1 cellular context compared by ENCODE assay signal in the genomic region with DNA sequence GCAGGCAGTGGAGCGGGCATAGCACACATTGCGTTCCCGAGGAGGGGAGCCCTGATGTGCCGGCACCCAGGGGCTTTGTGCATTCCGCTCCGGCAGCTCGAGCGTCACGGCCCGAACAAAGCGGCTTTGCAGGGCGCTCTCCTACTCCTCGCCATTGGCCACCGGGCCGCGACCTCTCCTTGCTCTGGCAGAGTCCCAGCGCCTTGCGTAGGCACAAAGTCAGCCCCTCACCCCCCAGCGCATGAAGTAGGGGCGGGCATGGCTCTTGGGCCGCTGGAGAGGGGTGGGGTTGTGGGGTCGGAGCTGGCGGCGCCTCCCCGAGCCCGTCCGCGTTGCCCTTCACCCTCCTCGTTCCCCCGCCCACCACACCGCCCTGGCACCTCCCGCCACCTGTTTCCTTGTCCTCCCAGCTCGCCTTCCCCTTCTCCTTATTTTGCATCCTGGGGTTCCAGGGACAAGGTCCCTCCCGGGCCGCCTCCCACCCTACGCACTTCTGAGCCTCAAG.
TF ChIP-seq lines count a peak whose summit lies in the region.

No MANE protein-coding gene starts in this region.

TF ChIP-seq in IMR-90, 13 proteins besides CTCF, POLR2A, EP300 and RAD21:
- no peak for TF ChIP-seq RFX5 (IDR thresholded peaks at IDR 0.05; ENCODE audit: low read depth, low read length)
- no peak for TF ChIP-seq FOS (IDR thresholded peaks at IDR 0.05; ENCODE audit: low read depth, low read length)
- no peak for TF ChIP-seq RCOR1 (IDR thresholded peaks at IDR 0.05; ENCODE audit: insufficient replicate concordance, low read length)
- no peak for TF ChIP-seq CHD1 (IDR thresholded peaks at IDR 0.05; ENCODE audit: low read depth, low read length)
- TF ChIP-seq MXI1 (IDR thresholded peaks at IDR 0.05; ENCODE audit: borderline replicate concordance, low read depth, low read length) = no peak
- TF ChIP-seq SMC3 (IDR thresholded peaks at IDR 0.05; ENCODE audit: low read depth, low read length) = no peak
- no peak for TF ChIP-seq NFE2L2 (IDR thresholded peaks at IDR 0.05; ENCODE audit: low read depth, low read length)
- TF ChIP-seq CEBPB (IDR thresholded peaks at IDR 0.05; ENCODE audit: low read depth, low read length) = no peak
- TF ChIP-seq MAZ (IDR thresholded peaks at IDR 0.05; ENCODE audit: borderline replicate concordance, low read depth, low read length) = no peak
- TF ChIP-seq, protein P1, sequence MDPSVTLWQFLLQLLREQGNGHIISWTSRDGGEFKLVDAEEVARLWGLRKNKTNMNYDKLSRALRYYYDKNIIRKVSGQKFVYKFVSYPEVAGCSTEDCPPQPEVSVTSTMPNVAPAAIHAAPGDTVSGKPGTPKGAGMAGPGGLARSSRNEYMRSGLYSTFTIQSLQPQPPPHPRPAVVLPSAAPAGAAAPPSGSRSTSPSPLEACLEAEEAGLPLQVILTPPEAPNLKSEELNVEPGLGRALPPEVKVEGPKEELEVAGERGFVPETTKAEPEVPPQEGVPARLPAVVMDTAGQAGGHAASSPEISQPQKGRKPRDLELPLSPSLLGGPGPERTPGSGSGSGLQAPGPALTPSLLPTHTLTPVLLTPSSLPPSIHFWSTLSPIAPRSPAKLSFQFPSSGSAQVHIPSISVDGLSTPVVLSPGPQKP (IDR thresholded peaks at IDR 0.05; ENCODE audit: borderline replicate concordance, low read depth, low read length) = no peak
- TF ChIP-seq MAFK (IDR thresholded peaks at IDR 0.05; ENCODE audit: low read depth, low read length) = no peak
- TF ChIP-seq, protein P2, sequence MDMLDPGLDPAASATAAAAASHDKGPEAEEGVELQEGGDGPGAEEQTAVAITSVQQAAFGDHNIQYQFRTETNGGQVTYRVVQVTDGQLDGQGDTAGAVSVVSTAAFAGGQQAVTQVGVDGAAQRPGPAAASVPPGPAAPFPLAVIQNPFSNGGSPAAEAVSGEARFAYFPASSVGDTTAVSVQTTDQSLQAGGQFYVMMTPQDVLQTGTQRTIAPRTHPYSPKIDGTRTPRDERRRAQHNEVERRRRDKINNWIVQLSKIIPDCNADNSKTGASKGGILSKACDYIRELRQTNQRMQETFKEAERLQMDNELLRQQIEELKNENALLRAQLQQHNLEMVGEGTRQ (IDR thresholded peaks at IDR 0.05; ENCODE audit: low read depth, low read length) = no peak
- TF ChIP-seq BHLHE40 (IDR thresholded peaks at IDR 0.05; ENCODE audit: low read depth, low read length) = no peak
